26 cellular contexts compared by ENCODE assay signal in genomic region chr1:55421317-55421716, GRCh38.
DNase-seq lines count a peak whose midpoint lies in the region; ATAC-seq, FAIRE-seq and TF ChIP-seq lines count a peak whose summit lies in the region.
"Had no signal": no experiment of that assay in that cellular context is flagged by ENCODE, and none has a peak within 500 bp of the region (broad histone marks: within the 10 kb centered on the region; RNA-seq: fewer than 3 reads in every experiment).

No MANE protein-coding gene starts in this region.

- no peaks in the 10 kb centered on the region for H3K27me3 ChIP-seq in IMR-90 (ENCODE audit: control insufficient read depth, insufficient read depth, low read length)
- no peaks in the 10 kb centered on the region for H3K27me3 ChIP-seq in endothelial cell of umbilical vein (ENCODE audit: control insufficient read depth in 2 of 2, insufficient read depth in 2 of 2, low read length in 2 of 2)
- no peaks in the 10 kb centered on the region for H3K27me3 ChIP-seq in trophoblast cell (ENCODE audit: insufficient read depth, low read length)
- H3K27me3 ChIP-seq: adrenal gland, breast epithelium, testis had no signal

- no peak overlapping the region for H4K12ac ChIP-seq in trophoblast cell (ENCODE audit: low read depth, low read length)

- H3K4me2 ChIP-seq in IMR-90 (ENCODE audit: low read depth, low read length) (no peak overlapping the region), endothelial cell of umbilical vein (ENCODE audit: insufficient read depth, low read length) (no peak overlapping the region), trophoblast cell (ENCODE audit: low read length) (no peak overlapping the region)
- H3K4me2 ChIP-seq: smooth muscle cell had no signal

- peak; percentile 40 for ATAC-seq in IMR-90 (ENCODE audit: low read depth)
- ATAC-seq in HG03439 (IDR thresholded peaks at IDR 0.05; ENCODE audit: unreplicated experiment): no peak

- intact Hi-C loops in IMR-90 (cut with micrococcal nuclease) (loop anchor here (10.0 kb wide), 1 partner anchor 137 kb away; no protein-coding TSS in a partner anchor), endothelial cell of umbilical vein (cut with micrococcal nuclease) (no loop called here)

- DNase-seq in EH (ENCODE audit: low read depth) (peak; percentile 34), IMR-90 (peak; percentile 36), endothelial cell of umbilical vein (ENCODE audit: low read depth, low spot score) (peak; percentile 14), trophoblast cell (peak; percentile 70 to 86), GM13976 (ENCODE audit: low spot score) (no peak)
- no peak for DNase-seq in stimulated activated CD8-positive, alpha-beta memory T cell treated with anti-CD3 and anti-CD28 coated beads, Interleukin-4, amount 100 ng/mL, for 48 hours
- DNase-seq: activated CD4-positive, alpha-beta T cell treated with anti-CD3 and anti-CD28 coated beads for 1 hour; activated CD8-positive, alpha-beta memory T cell treated with anti-CD3 and anti-CD28 coated beads for 24 hours; activated naive CD4-positive, alpha-beta T cell; activated T-cell treated with anti-CD3 and anti-CD28 coated beads, Interleukin-2, amount 50 U/mL, for 24 hours; cortex of kidney; KG1; NCI-H187; NCI-H774; OCI-M1; SIG-M5; stimulated activated naive B cell treated with anti-CD40 and anti-IgM and Interleukin-4, amounts not matched to agents 10 μg/mL and 1 μg/mL and 100 μg/mL, for 72 hours; T-helper 1 cell; testis had no signal

- H4K5ac ChIP-seq in IMR-90 (ENCODE audit: low read depth, low read length): peak overlapping the region; percentile 60; the same call in 1 of the 2 replicates

- H3K18ac ChIP-seq in IMR-90 (ENCODE audit: low read depth, low read length) (peak overlapping the region; percentile 11), trophoblast cell (ENCODE audit: low read length) (no peak overlapping the region)

- H3K4me1 ChIP-seq in IMR-90 (ENCODE audit: control insufficient read depth, insufficient read depth, low read length): peaks cover 10% of the 10 kb centered on the region
- peaks cover 6% of the 10 kb centered on the region for H3K4me1 ChIP-seq in endothelial cell of umbilical vein (ENCODE audit: control insufficient read depth, extremely low read depth, insufficient read depth, low read length)
- H3K4me1 ChIP-seq in trophoblast cell (ENCODE audit: control insufficient read depth in 1 of 2, insufficient read depth in 2 of 2, low read length in 2 of 2): peaks cover 15% of the 10 kb centered on the region in 2 experiments
- H3K4me1 ChIP-seq: adrenal gland, breast epithelium, testis had no signal

- no peak overlapping the region for H3K4me3 ChIP-seq in IMR-90 (ENCODE audit: insufficient read depth, low read depth, low read length)
- no peak overlapping the region for H3K4me3 ChIP-seq in endothelial cell of umbilical vein (replicated peaks in 1 of 3; ENCODE audit: insufficient read depth in 1 of 3, low read depth in 1 of 3, low read length in 3 of 3)
- H3K4me3 ChIP-seq in trophoblast cell (ENCODE audit: low read depth, low read length): no peak overlapping the region
- H3K4me3 ChIP-seq: adrenal gland, breast epithelium, smooth muscle cell, testis had no signal

- dilution Hi-C loops in IMR-90 (cut with HindIII; ENCODE audit: low sequenced_read_pairs, unreplicated experiment) (no loop called here), endothelial cell of umbilical vein (cut with MboI; ENCODE audit: extremely low pct_ligation_motif_present, low sequenced_read_pairs) (no loop called here)

- H2BK15ac ChIP-seq in IMR-90 (ENCODE audit: low read depth, low read length): peak overlapping the region; percentile 36; the same call in 1 of the 3 replicates

- H2BK5ac ChIP-seq in IMR-90 (ENCODE audit: low read depth, low read length, poor library complexity, severe bottlenecking) (peak overlapping the region; percentile 28), trophoblast cell (ENCODE audit: low read depth, low read length, poor library complexity) (peak overlapping the region; percentile 43)

- H2BK120ac ChIP-seq in IMR-90 (ENCODE audit: low read depth, low read length): peak overlapping the region; percentile 33
- H2BK120ac ChIP-seq in trophoblast cell (ENCODE audit: insufficient read depth, low read length, poor library complexity): no peak overlapping the region

- TF ChIP-seq POLR2A in IMR-90 (IDR thresholded peaks at IDR 0.05; ENCODE audit: low read depth, low read length) (no peak), endothelial cell of umbilical vein (IDR thresholded peaks at IDR 0.05; ENCODE audit: low read depth, low read length) (no peak)

- H4K8ac ChIP-seq in IMR-90 (ENCODE audit: low read depth in 2 of 2, low read length in 2 of 2) (peak overlapping the region; percentile 23 to 66; a peak in 2 of 4 replicates), trophoblast cell (ENCODE audit: low read depth, low read length) (no peak overlapping the region)

- H2AK9ac ChIP-seq in IMR-90 (replicated peaks; ENCODE audit: low read depth, low read length, poor library complexity): no peak overlapping the region

- H3K36me3 ChIP-seq in IMR-90 (ENCODE audit: control insufficient read depth, insufficient read depth, low read length): no peaks in the 10 kb centered on the region
- H3K36me3 ChIP-seq in endothelial cell of umbilical vein (ENCODE audit: control insufficient read depth in 2 of 2, extremely low read depth in 1 of 2, insufficient read depth in 2 of 2, low read length in 2 of 2): no peaks in the 10 kb centered on the region
- H3K36me3 ChIP-seq in trophoblast cell (ENCODE audit: control insufficient read depth in 1 of 2, insufficient read depth in 2 of 2, low read length in 2 of 2): no peaks in the 10 kb centered on the region
- H3K36me3 ChIP-seq: adrenal gland, breast epithelium had no signal

- CTCF ChIA-PET in IMR-90 (lab: Yijun Ruan, JAX) (no interaction called here), endothelial cell of umbilical vein (lab: Charles Lee) (interaction anchor here (0.7 to 1.1 kb wide), 2 partner anchors 46 to 62 kb away, joined by 3 read pairs; no protein-coding TSS in a partner anchor)

- H2AK5ac ChIP-seq in IMR-90 (ENCODE audit: low read depth, low read length): no peak overlapping the region
- H2AK5ac ChIP-seq in trophoblast cell (ENCODE audit: low read length): no peak overlapping the region

- no peaks in the 10 kb centered on the region for H3K79me2 ChIP-seq in endothelial cell of umbilical vein (ENCODE audit: control insufficient read depth, insufficient read depth, low read length)
- H3K79me2 ChIP-seq in trophoblast cell (ENCODE audit: control insufficient read depth, insufficient read depth, low read length, poor library complexity): no peaks in the 10 kb centered on the region

- H3K23ac ChIP-seq in IMR-90 (ENCODE audit: low read depth, low read length) (peak overlapping the region; percentile 1; the same call in 1 of the 2 replicates), trophoblast cell (ENCODE audit: low read length) (no peak overlapping the region)

- H3K9me1 ChIP-seq in IMR-90 (ENCODE audit: insufficient read depth, low read length) (peaks cover 3% of the 10 kb centered on the region), endothelial cell of umbilical vein (replicated peaks; ENCODE audit: control insufficient read depth, extremely low read depth, insufficient read depth, low read length) (no peaks in the 10 kb centered on the region)

- peak overlapping the region; percentile 31 for H3K4ac ChIP-seq in IMR-90 (ENCODE audit: low read depth, low read length)
- no peak overlapping the region for H3K4ac ChIP-seq in trophoblast cell (ENCODE audit: low read depth, low read length)

- H4K91ac ChIP-seq in IMR-90 (ENCODE audit: insufficient read depth, low read depth, low read length): peak overlapping the region; percentile 50; the same call in 1 of the 2 replicates
- peak overlapping the region; percentile 51 for H4K91ac ChIP-seq in trophoblast cell (ENCODE audit: low read depth, low read length)

- peak overlapping the region; percentile 73 for H2BK12ac ChIP-seq in trophoblast cell (ENCODE audit: low read length)

- H2AFZ ChIP-seq in IMR-90 (replicated peaks; ENCODE audit: low read length, poor library complexity): peak overlapping the region; percentile 77
- peak overlapping the region; percentile 27 for H2AFZ ChIP-seq in endothelial cell of umbilical vein (ENCODE audit: low read depth, low read length)
- H2AFZ ChIP-seq in trophoblast cell (ENCODE audit: insufficient read depth, low read length, poor library complexity): no peak overlapping the region

- no peak for TF ChIP-seq CTCF in IMR-90 (conservative IDR thresholded peaks at IDR 0.05; ENCODE audit: low read depth, low read length)
- TF ChIP-seq CTCF in endothelial cell of umbilical vein (IDR thresholded peaks at IDR 0.05; ENCODE audit: extremely low read depth in 1 of 2, insufficient read depth in 1 of 2, low read depth in 1 of 2, low read length in 2 of 2): no peak
- TF ChIP-seq CTCF in GM13976 (IDR thresholded peaks at IDR 0.05; ENCODE audit: borderline replicate concordance, control extremely low read depth, extremely low read depth, insufficient read depth, missing control alignments): no peak

- H3K27ac ChIP-seq in IMR-90 (ENCODE audit: insufficient read depth, low read length) (no peak overlapping the region), endothelial cell of umbilical vein (ENCODE audit: insufficient read depth, low read depth, low read length) (no peak overlapping the region), trophoblast cell (ENCODE audit: low read depth, low read length) (no peak overlapping the region)
- H3K27ac ChIP-seq: adrenal gland, breast epithelium, testis had no signal

- BruUV-seq in IMR-90 (replicated peaks; lab: Mats Ljungman, UMichigan) (no TSS peak), endothelial cell of umbilical vein (replicated peaks; lab: Mats Ljungman, UMichigan) (no TSS peak)

- no peaks in the 10 kb centered on the region for H4K20me1 ChIP-seq in IMR-90 (ENCODE audit: insufficient read depth, low read length)
- H4K20me1 ChIP-seq in endothelial cell of umbilical vein (replicated peaks; ENCODE audit: control insufficient read depth, extremely low read depth, insufficient read depth, low read length): no peaks in the 10 kb centered on the region

- H3K9me3 ChIP-seq in IMR-90 (ENCODE audit: control insufficient read depth, insufficient read depth, low read length): peaks cover 3% of the 10 kb centered on the region; the same call in 1 of the 2 replicates
- no peaks in the 10 kb centered on the region for H3K9me3 ChIP-seq in endothelial cell of umbilical vein (replicated peaks; ENCODE audit: control insufficient read depth, insufficient read depth, low read length)
- no peaks in the 10 kb centered on the region for H3K9me3 ChIP-seq in trophoblast cell (ENCODE audit: insufficient read depth, low read depth, low read length)
- H3K9me3 ChIP-seq: adrenal gland, testis had no signal

- FAIRE-seq in endothelial cell of umbilical vein (lab: Jason Lieb, UNC): no peak
- FAIRE-seq: endometrium, GM18507, TTC549 had no signal

- in situ Hi-C loops in IMR-90 (cut with MboI; ENCODE audit: low sequenced_read_pairs) (no loop called here), GM13976 (cut with MboI; ENCODE audit: low sequenced_read_pairs, unreplicated experiment) (no loop called here)

- H2BK20ac ChIP-seq in IMR-90 (ENCODE audit: low read depth, low read length): peak overlapping the region; percentile 22; the same call in 1 of the 2 replicates

- no peak for TF ChIP-seq RAD21 in IMR-90 (IDR thresholded peaks at IDR 0.05; ENCODE audit: low read length)

- H3K79me1 ChIP-seq in IMR-90 (ENCODE audit: low read depth in 1 of 2, low read length in 2 of 2) (no peaks in the 10 kb centered on the region), trophoblast cell (ENCODE audit: low read length) (peaks cover 10% of the 10 kb centered on the region)

- WGBS in IMR-90 (ENCODE audit: extremely low coverage in 2 of 2, insufficient read length in 1 of 2), 2 experiments: no CpG with 5 or more reads among the region's 1 CpG
- no CpG with 5 or more reads among the region's 1 CpG for WGBS in trophoblast cell (ENCODE audit: extremely low coverage, insufficient coverage, insufficient read length)

- POLR2A ChIA-PET in IMR-90 (lab: Charles Lee; ENCODE audit: unreplicated experiment): no interaction called here
- POLR2A ChIA-PET in endothelial cell of umbilical vein (lab: Charles Lee): no interaction called here

- no peak overlapping the region for H3K9ac ChIP-seq in IMR-90 (ENCODE audit: low read depth, low read length)
- no peak overlapping the region for H3K9ac ChIP-seq in endothelial cell of umbilical vein (replicated peaks; ENCODE audit: extremely low read depth, insufficient read depth, low read length)
- H3K9ac ChIP-seq in trophoblast cell (ENCODE audit: low read length): no peak overlapping the region

- H3K56ac ChIP-seq in IMR-90 (ENCODE audit: extremely low read depth, insufficient read depth, low read length): no peak overlapping the region

- peak overlapping the region; percentile 33; the same call in 1 of the 2 replicates for H3K14ac ChIP-seq in IMR-90 (replicated peaks; ENCODE audit: low read depth, low read length)
- peak overlapping the region; percentile 39 for H3K14ac ChIP-seq in trophoblast cell (ENCODE audit: low read length)

Comparison
In these comparisons a context has a peak if more than half of its experiments do, and no peak if none do; other contexts are left out.
1. DNase-seq: peak in EH (single experiment), IMR-90 (single experiment), endothelial cell of umbilical vein (single experiment) and trophoblast cell (2 of 2); none in GM13976 (single experiment) and stimulated activated CD8-positive, alpha-beta memory T cell treated with anti-CD3 and anti-CD28 coated beads, Interleukin-4, amount 100 ng/mL, for 48 hours (single experiment).